8 cellular contexts compared by ENCODE assay signal in the genomic region with DNA sequence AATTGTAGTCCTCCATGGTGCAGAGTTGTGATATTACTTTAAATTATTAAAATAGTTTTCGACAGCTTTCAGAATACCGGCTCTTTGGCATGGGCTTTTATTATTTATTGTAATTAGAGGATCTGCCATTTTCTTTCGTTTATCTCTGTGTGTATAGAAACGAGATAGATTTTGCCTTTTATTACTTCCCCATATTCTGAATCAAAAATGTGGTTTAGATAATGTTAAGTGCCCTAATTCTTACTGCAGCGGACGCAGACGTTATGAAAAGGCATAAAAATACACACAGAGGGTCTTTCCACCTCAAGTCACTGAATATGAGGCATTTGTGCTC. TPM values are rescaled to one million over a fixed set of nuclear protein-coding genes. Genes with fewer than 3 reads are reported as not detected.
DNase-seq lines count a peak whose midpoint lies in the region; ATAC-seq and TF ChIP-seq lines count a peak whose summit lies in the region.

No MANE protein-coding gene starts in this region.

- DNase-seq in AG04450 (ENCODE audit: low read depth, low spot score) (no peak), choroid plexus epithelial cell (ENCODE audit: low read depth) (no peak), DMS153 treated with DMSO at 0.1 percent for 48 hours (lab: John Stamatoyannopoulos, UW; ENCODE audit: unreplicated experiment) (no peak), iPS-NIHi11 (ENCODE audit: low spot score) (no peak)
- no peak for DNase-seq in Jurkat, Clone E6-1 (ENCODE audit: low read depth, low spot score)
- no peak for DNase-seq in natural killer cell treated with Interleukin-12 subunit alpha and Interleukin-12 subunit beta and Interleukin-15 and Interleukin-18, amount 100 ng/mL, for 72 hours (ENCODE audit: low spot score)

- peak overlapping the region; percentile 90 to 93 for H3K27ac Mint-ChIP-seq in natural killer cell treated with Interleukin-12 subunit alpha and Interleukin-12 subunit beta and Interleukin-15 and Interleukin-18, amount 100 ng/mL, for 72 hours

- POLR2A ChIA-PET in AG04450 (lab: Yijun Ruan, JAX) = interaction anchor here (0.7 to 1.4 kb wide), 6 partner anchors 62 to 332 kb away, joined by 3 to 6 read pairs (median 5); no protein-coding TSS in a partner anchor

- no peaks in the 10 kb centered on the region for H3K9me3 Mint-ChIP-seq in natural killer cell treated with Interleukin-12 subunit alpha and Interleukin-12 subunit beta and Interleukin-15 and Interleukin-18, amount 100 ng/mL, for 72 hours

- peak overlapping the region; percentile 82 for H3K4me3 ChIP-seq in AG04450 (ENCODE audit: low read depth, low read length)
- H3K4me3 ChIP-seq in Jurkat, Clone E6-1 (ENCODE audit: low read length) = peak overlapping the region; percentile 88
- H3K4me3 ChIP-seq in choroid plexus epithelial cell (ENCODE audit: low read depth, low read length) = peak overlapping the region; percentile 85

- H3K9me3 ChIP-seq in AG04450 (ENCODE audit: control insufficient read depth, insufficient read depth, low read length) = peaks cover 2% of the 10 kb centered on the region; the same call in 1 of the 2 replicates

- peak overlapping the region; percentile 95 for H3K4me3 Mint-ChIP-seq in natural killer cell treated with Interleukin-12 subunit alpha and Interleukin-12 subunit beta and Interleukin-15 and Interleukin-18, amount 100 ng/mL, for 72 hours

- H3K27ac ChIP-seq in AG04450 (ENCODE audit: low read depth, low read length) = peak overlapping the region; percentile 21

- CTCF ChIA-PET in AG04450 (lab: Charles Lee) = interaction anchor here (0.6 kb wide), 1 partner anchor 337 kb away, joined by 3 read pairs; no protein-coding TSS in a partner anchor

- peaks cover 42 to 54% of the 10 kb centered on the region in 2 donors for H3K4me1 Mint-ChIP-seq in natural killer cell treated with Interleukin-12 subunit alpha and Interleukin-12 subunit beta and Interleukin-15 and Interleukin-18, amount 100 ng/mL, for 72 hours (ENCODE audit: low read depth in 2 of 2)

- TF ChIP-seq CTCF in AG04450 (IDR thresholded peaks at IDR 0.05; ENCODE audit: low read depth, low read length) (no peak), choroid plexus epithelial cell (conservative IDR thresholded peaks at IDR 0.05; ENCODE audit: low read depth, low read length) (no peak)

- no peak for ATAC-seq in natural killer cell treated with Interleukin-12 subunit alpha and Interleukin-12 subunit beta and Interleukin-15 and Interleukin-18, amount 100 ng/mL, for 72 hours
- ATAC-seq in GM21619 (IDR thresholded peaks at IDR 0.05; ENCODE audit: unreplicated experiment) (no peak), GM19467 (IDR thresholded peaks at IDR 0.05; ENCODE audit: unreplicated experiment) (no peak)

- H3K27me3 Mint-ChIP-seq in natural killer cell treated with Interleukin-12 subunit alpha and Interleukin-12 subunit beta and Interleukin-15 and Interleukin-18, amount 100 ng/mL, for 72 hours = no peaks in the 10 kb centered on the region

- H3K27me3 ChIP-seq in AG04450 (ENCODE audit: control insufficient read depth, insufficient read depth, low read length) = no peaks in the 10 kb centered on the region

- peaks cover 8% of the 10 kb centered on the region for H3K36me3 Mint-ChIP-seq in natural killer cell treated with Interleukin-12 subunit alpha and Interleukin-12 subunit beta and Interleukin-15 and Interleukin-18, amount 100 ng/mL, for 72 hours

RNA-seq across cellular contexts. Expression of a gene that starts 1.9 kb away (rescaled TPM):
- 132 and 137 TPM in 2 replicates for polyA plus RNA-seq in AG04450 (2011; rRNA removed)
- polyA minus RNA-seq in AG04450 (2011; rRNA and poly(A)+ RNA removed) = 407 and 416 TPM in 2 replicates
- 14.5 TPM for polyA plus RNA-seq in Jurkat, Clone E6-1 (2012; ENCODE audit: insufficient read depth, insufficient read length)
- total RNA-seq in natural killer cell treated with Interleukin-12 subunit alpha and Interleukin-12 subunit beta and Interleukin-15 and Interleukin-18, amount 100 ng/mL, for 72 hours = 10 to 100 TPM; 46.1 to 51.7 TPM
